In the genomic region with DNA sequence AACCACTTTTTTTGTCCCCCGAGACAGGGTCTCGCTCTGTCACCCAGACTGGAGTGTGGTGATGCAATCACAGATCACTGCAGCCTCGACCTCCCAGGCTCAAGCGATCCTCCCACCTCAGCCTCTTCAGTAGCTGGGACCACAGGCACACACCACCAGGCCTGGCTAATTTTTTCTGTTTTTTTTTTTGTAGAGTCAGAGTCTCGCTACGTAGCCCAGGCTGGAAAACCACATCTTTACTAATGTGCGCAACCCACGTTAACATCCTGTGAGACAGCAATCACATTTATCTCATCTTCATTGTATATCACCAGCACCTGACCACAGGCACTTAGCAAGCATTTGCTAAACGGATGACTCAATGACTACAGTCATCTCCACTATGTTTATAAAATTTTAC, we compare ENCODE assay signal across 1 cellular context.
TF ChIP-seq lines count a peak whose summit lies in the region.

No MANE protein-coding gene starts in this region.

TF ChIP-seq in IMR-90, 13 proteins besides CTCF, POLR2A, EP300 and RAD21:
- TF ChIP-seq MAFK (IDR thresholded peaks at IDR 0.05; ENCODE audit: low read depth, low read length), result no peak; the same call in 1 of the 2 replicates
- TF ChIP-seq, protein P1, sequence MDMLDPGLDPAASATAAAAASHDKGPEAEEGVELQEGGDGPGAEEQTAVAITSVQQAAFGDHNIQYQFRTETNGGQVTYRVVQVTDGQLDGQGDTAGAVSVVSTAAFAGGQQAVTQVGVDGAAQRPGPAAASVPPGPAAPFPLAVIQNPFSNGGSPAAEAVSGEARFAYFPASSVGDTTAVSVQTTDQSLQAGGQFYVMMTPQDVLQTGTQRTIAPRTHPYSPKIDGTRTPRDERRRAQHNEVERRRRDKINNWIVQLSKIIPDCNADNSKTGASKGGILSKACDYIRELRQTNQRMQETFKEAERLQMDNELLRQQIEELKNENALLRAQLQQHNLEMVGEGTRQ (IDR thresholded peaks at IDR 0.05; ENCODE audit: low read depth, low read length), result peak; percentile 62
- TF ChIP-seq NFE2L2 (IDR thresholded peaks at IDR 0.05; ENCODE audit: low read depth, low read length), result 0 out of 2 replicates have a peak, but pooled peaks have one; percentile 31
- peak; percentile 36 for TF ChIP-seq RCOR1 (IDR thresholded peaks at IDR 0.05; ENCODE audit: insufficient replicate concordance, low read length)
- peak; percentile 82 for TF ChIP-seq FOS (IDR thresholded peaks at IDR 0.05; ENCODE audit: low read depth, low read length)
- 0 out of 2 replicates have a peak, but pooled peaks have one; percentile 62 for TF ChIP-seq CHD1 (IDR thresholded peaks at IDR 0.05; ENCODE audit: low read depth, low read length)
- peak; percentile 83 for TF ChIP-seq BHLHE40 (IDR thresholded peaks at IDR 0.05; ENCODE audit: low read depth, low read length)
- TF ChIP-seq CEBPB (IDR thresholded peaks at IDR 0.05; ENCODE audit: low read depth, low read length), result peak; percentile 83
- TF ChIP-seq MXI1 (IDR thresholded peaks at IDR 0.05; ENCODE audit: borderline replicate concordance, low read depth, low read length), result no peak
